In genomic region chr22:49657275-49657973, GRCh38 we compare ENCODE assay signal across 8 cellular contexts.
A peak's percentile ranks its signal among the peaks of the same experiment; 100 is the strongest.
DNase-seq lines count a peak whose midpoint lies in the region; ATAC-seq and TF ChIP-seq lines count a peak whose summit lies in the region.

No MANE protein-coding gene starts in this region.

- TF ChIP-seq CTCF in HL-60 (IDR thresholded peaks at IDR 0.05; ENCODE audit: insufficient read depth, low read length) (no peak), endothelial cell (IDR thresholded peaks at IDR 0.05; ENCODE audit: unreplicated experiment) (no peak)

- H3K36me3 Mint-ChIP-seq in activated CD4-positive, alpha-beta T cell treated with anti-CD3 and anti-CD28 coated beads for 36 hours (ENCODE audit: low read depth) = peaks cover 19% of the 10 kb centered on the region
- peaks cover 4% of the 10 kb centered on the region for H3K36me3 Mint-ChIP-seq in endothelial cell (ENCODE audit: low read depth, unreplicated experiment)

- DNase-seq in HL-60 (ENCODE audit: low read depth in 1 of 2, low spot score in 1 of 2) (peak; percentile 87 to 91), endothelial cell (ENCODE audit: low spot score) (peak; percentile 48), SJCRH30 (no peak)
- DNase-seq in activated CD4-positive, alpha-beta T cell treated with anti-CD3 and anti-CD28 coated beads for 36 hours = peak; percentile 89
- DNase-seq in stimulated activated CD4-positive, alpha-beta T cell treated with anti-CD3 and anti-CD28 coated beads, Interleukin-12 subunit alpha, Interleukin-12 subunit beta, amount 100 ng/mL, for 4 hours = peak; percentile 70

- H3K27ac Mint-ChIP-seq in activated CD4-positive, alpha-beta T cell treated with anti-CD3 and anti-CD28 coated beads for 36 hours = peak overlapping the region; percentile 81
- peak overlapping the region; percentile 93 for H3K27ac Mint-ChIP-seq in endothelial cell (ENCODE audit: unreplicated experiment)

- H3K36me3 ChIP-seq in SJCRH30 = no peaks in the 10 kb centered on the region

- CTCF ChIA-PET in activated CD4-positive, alpha-beta T cell treated with anti-CD3 and anti-CD28 coated beads for 36 hours (lab: Charles Lee) = interaction anchor here (0.6 to 1.1 kb wide), 5 partner anchors 19 to 586 kb away, joined by 3 to 5 read pairs (median 3); no protein-coding TSS in a partner anchor

- peaks cover 39% of the 10 kb centered on the region for H3K4me1 Mint-ChIP-seq in activated CD4-positive, alpha-beta T cell treated with anti-CD3 and anti-CD28 coated beads for 36 hours
- H3K4me1 Mint-ChIP-seq in endothelial cell (ENCODE audit: unreplicated experiment) = peaks cover 22% of the 10 kb centered on the region

- no peaks in the 10 kb centered on the region for H3K27me3 Mint-ChIP-seq in activated CD4-positive, alpha-beta T cell treated with anti-CD3 and anti-CD28 coated beads for 36 hours
- H3K27me3 Mint-ChIP-seq in endothelial cell (ENCODE audit: unreplicated experiment) = peaks cover 3% of the 10 kb centered on the region

- no peaks in the 10 kb centered on the region; the same call in 1 of the 2 replicates for H3K4me1 ChIP-seq in SJCRH30

- POLR2A ChIA-PET in activated CD4-positive, alpha-beta T cell treated with anti-CD3 and anti-CD28 coated beads for 36 hours (lab: Charles Lee) = no interaction called here

- peaks cover 2% of the 10 kb centered on the region for H3K27me3 ChIP-seq in HL-60 (ENCODE audit: insufficient read depth, poor library complexity, severe bottlenecking)
- peaks cover 58% of the 10 kb centered on the region for H3K27me3 ChIP-seq in SJCRH30

- H3K4me3 Mint-ChIP-seq in activated CD4-positive, alpha-beta T cell treated with anti-CD3 and anti-CD28 coated beads for 36 hours = peak overlapping the region; percentile 92
- H3K4me3 Mint-ChIP-seq in endothelial cell (ENCODE audit: unreplicated experiment) = peak overlapping the region; percentile 73

- H3K4me3 ChIP-seq in HL-60 (replicated peaks; ENCODE audit: insufficient read depth, low read length) (peak overlapping the region; percentile 55), SJCRH30 (no peak overlapping the region)

- no peaks in the 10 kb centered on the region for H3K9me3 Mint-ChIP-seq in activated CD4-positive, alpha-beta T cell treated with anti-CD3 and anti-CD28 coated beads for 36 hours (ENCODE audit: low read depth)
- H3K9me3 Mint-ChIP-seq in endothelial cell (ENCODE audit: unreplicated experiment) = no peaks in the 10 kb centered on the region

- ATAC-seq in GM18505 (IDR thresholded peaks at IDR 0.05; ENCODE audit: unreplicated experiment) = peak; percentile 49
- peak; percentile 90 for ATAC-seq in activated CD4-positive, alpha-beta T cell treated with anti-CD3 and anti-CD28 coated beads for 36 hours
- no peak for ATAC-seq in HG03095 (IDR thresholded peaks at IDR 0.05; ENCODE audit: unreplicated experiment)
- ATAC-seq in GM18519 (IDR thresholded peaks at IDR 0.05; ENCODE audit: low FRiP score, unreplicated experiment) = no peak

- no peaks in the 10 kb centered on the region for H3K9me3 ChIP-seq in SJCRH30 (replicated peaks)

- peak overlapping the region; percentile 66 for H3K27ac ChIP-seq in HL-60 (replicated peaks)
- H3K27ac ChIP-seq in SJCRH30 = no peak overlapping the region

- peak; percentile 62 for TF ChIP-seq POLR2A in GM18505 (IDR thresholded peaks at IDR 0.05; ENCODE audit: borderline replicate concordance, extremely low read depth, insufficient read depth, insufficient read length)

- intact Hi-C loops in activated CD4-positive, alpha-beta T cell treated with anti-CD3 and anti-CD28 coated beads for 36 hours (cut with DNase I, micrococcal nuclease) = loop anchor here in 1 of 2 experiments (1.0 kb wide), 2 partner anchors 170 to 261 kb away; partner anchors contain the start of genes ALG12, BRD1 and CRELD2

Comparison
In these comparisons a context has a peak if more than half of its experiments do, and no peak if none do; other contexts are left out.
1. ATAC-seq: peak in GM18505 (single experiment) and activated CD4-positive, alpha-beta T cell treated with anti-CD3 and anti-CD28 coated beads for 36 hours (single experiment); none in HG03095 (single experiment) and GM18519 (single experiment).
2. DNase-seq: peak in HL-60 (2 of 2), activated CD4-positive, alpha-beta T cell treated with anti-CD3 and anti-CD28 coated beads for 36 hours (single experiment), endothelial cell (single experiment) and stimulated activated CD4-positive, alpha-beta T cell treated with anti-CD3 and anti-CD28 coated beads, Interleukin-12 subunit alpha, Interleukin-12 subunit beta, amount 100 ng/mL, for 4 hours (single experiment); none in SJCRH30 (0 of 2).